In genomic region chr2:154912215-154912614, GRCh38 we compare ENCODE assay signal across 16 cellular contexts.
"Had no signal": no experiment of that assay in that cellular context is flagged by ENCODE, and none has a peak within 500 bp of the region (broad histone marks: within the 10 kb centered on the region; RNA-seq: fewer than 3 reads in every experiment).

No MANE protein-coding gene starts in this region.

- H3K4me3 Mint-ChIP-seq: activated B cell treated with CpG ODN at 0.5 μM for 24 hours; activated CD4-positive, alpha-beta T cell treated with anti-CD3 and anti-CD28 coated beads, Interleukin-2, amount 10 ng/mL, durations not matched to agents 24 days and 14 days; activated T-helper 1 cell treated with anti-CD3 and anti-CD28 coated beads, Interleukin-12 subunit alpha, Interleukin-12 subunit beta, Interleukin-2, Interleukin-4 antibody, amounts not matched to agents 30 ng/mL and 10 ng/mL and 1 ng/mL, durations not matched to agents 14 hours and 24 hours and 36 hours; naive thymus-derived CD8-positive, alpha-beta T cell; stimulated activated effector memory CD8-positive, alpha-beta T cell treated with anti-CD3 and anti-CD28 coated beads, Interleukin-12 subunit alpha, Interleukin-12 subunit beta, amount 100 ng/mL, for 72 hours had no signal

- H3K9me3 Mint-ChIP-seq: activated CD4-positive, alpha-beta T cell treated with anti-CD3 and anti-CD28 coated beads, Interleukin-2, amount 10 ng/mL, durations not matched to agents 24 days and 14 days; activated T-helper 1 cell treated with anti-CD3 and anti-CD28 coated beads, Interleukin-12 subunit alpha, Interleukin-12 subunit beta, Interleukin-2, Interleukin-4 antibody, amounts not matched to agents 30 ng/mL and 10 ng/mL and 1 ng/mL, durations not matched to agents 14 hours and 24 hours and 36 hours had no signal

- H3K36me3 ChIP-seq: cardiac muscle cell, tibial artery had no signal

- H3K27ac ChIP-seq: cardiac muscle cell, coronary artery, foreskin keratinocyte, tibial artery had no signal

- ATAC-seq: foreskin keratinocyte; left cardiac atrium; naive thymus-derived CD8-positive, alpha-beta T cell; right cardiac atrium; stimulated activated effector memory CD8-positive, alpha-beta T cell treated with anti-CD3 and anti-CD28 coated beads, Interleukin-12 subunit alpha, Interleukin-12 subunit beta, amount 100 ng/mL, for 72 hours had no signal

- H3K27me3 Mint-ChIP-seq: activated B cell treated with CpG ODN at 0.5 μM for 24 hours; activated CD4-positive, alpha-beta T cell treated with anti-CD3 and anti-CD28 coated beads, Interleukin-2, amount 10 ng/mL, durations not matched to agents 24 days and 14 days; progenitor cell of endocrine pancreas had no signal

- H3K4me1 Mint-ChIP-seq: activated B cell treated with CpG ODN at 0.5 μM for 24 hours; activated CD4-positive, alpha-beta T cell treated with anti-CD3 and anti-CD28 coated beads, Interleukin-2, amount 10 ng/mL, durations not matched to agents 24 days and 14 days; stimulated activated effector memory CD8-positive, alpha-beta T cell treated with anti-CD3 and anti-CD28 coated beads, Interleukin-12 subunit alpha, Interleukin-12 subunit beta, amount 100 ng/mL, for 72 hours had no signal

- H3K27me3 ChIP-seq: cardiac muscle cell, foreskin keratinocyte, tibial artery had no signal

- H3K4me2 ChIP-seq: smooth muscle cell had no signal

- DNase-seq: activated B cell treated with CpG ODN at 0.5 μM for 24 hours; activated CD4-positive, alpha-beta T cell treated with anti-CD3 and anti-CD28 coated beads, Interleukin-2, amount 10 ng/mL, durations not matched to agents 24 days and 14 days; activated naive CD4-positive, alpha-beta T cell; effector CD4-positive, alpha-beta T cell; foreskin keratinocyte; left cardiac atrium; naive thymus-derived CD8-positive, alpha-beta T cell; nucleus accumbens; right cardiac atrium; tibial artery had no signal

- H3K27ac Mint-ChIP-seq: activated B cell treated with CpG ODN at 0.5 μM for 24 hours; activated CD4-positive, alpha-beta T cell treated with anti-CD3 and anti-CD28 coated beads, Interleukin-2, amount 10 ng/mL, durations not matched to agents 24 days and 14 days; activated T-helper 1 cell treated with anti-CD3 and anti-CD28 coated beads, Interleukin-12 subunit alpha, Interleukin-12 subunit beta, Interleukin-2, Interleukin-4 antibody, amounts not matched to agents 30 ng/mL and 10 ng/mL and 1 ng/mL, durations not matched to agents 14 hours and 24 hours and 36 hours; naive thymus-derived CD8-positive, alpha-beta T cell; progenitor cell of endocrine pancreas; stimulated activated effector memory CD8-positive, alpha-beta T cell treated with anti-CD3 and anti-CD28 coated beads, Interleukin-12 subunit alpha, Interleukin-12 subunit beta, amount 100 ng/mL, for 72 hours had no signal

- H3K4me1 ChIP-seq: foreskin keratinocyte had no signal

- H3K36me3 Mint-ChIP-seq: naive thymus-derived CD8-positive, alpha-beta T cell; stimulated activated effector memory CD8-positive, alpha-beta T cell treated with anti-CD3 and anti-CD28 coated beads, Interleukin-12 subunit alpha, Interleukin-12 subunit beta, amount 100 ng/mL, for 72 hours had no signal

- H3K4me3 ChIP-seq: cardiac muscle cell, coronary artery, smooth muscle cell, tibial artery had no signal
